Comparison of ENCODE assay signal across 1 cellular context in the genomic region with DNA sequence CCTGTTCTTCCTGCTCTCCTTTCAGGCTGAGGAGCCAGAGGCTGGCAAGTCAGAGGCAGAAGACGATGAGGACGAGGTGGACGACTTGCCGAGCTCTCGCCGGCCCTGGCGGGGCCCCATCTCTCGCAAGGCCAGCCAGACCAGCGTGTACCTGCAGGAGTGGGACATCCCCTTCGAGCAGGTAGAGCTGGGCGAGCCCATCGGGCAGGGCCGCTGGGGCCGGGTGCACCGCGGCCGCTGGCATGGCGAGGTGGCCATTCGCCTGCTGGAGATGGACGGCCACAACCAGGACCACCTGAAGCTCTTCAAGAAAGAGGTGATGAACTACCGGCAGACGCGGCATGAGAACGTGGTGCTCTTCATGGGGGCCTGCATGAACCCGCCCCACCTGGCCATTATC.
TF ChIP-seq lines count a peak whose summit lies in the region.

No MANE protein-coding gene starts in this region.

TF ChIP-seq in K562, 482 proteins besides CTCF, POLR2A, EP300 and RAD21:
- no peak for TF ChIP-seq FOXA3 (CRISPR knock-in tag; conservative IDR thresholded peaks at IDR 0.05 in 1 of 2, IDR thresholded peaks at IDR 0.05 in 1 of 2)
- TF ChIP-seq NEUROD1 (IDR thresholded peaks at IDR 0.05; ENCODE audit: borderline replicate concordance, low read depth, low read length, partially characterized antibody), result no peak
- no peak for TF ChIP-seq NBN (IDR thresholded peaks at IDR 0.05; ENCODE audit: low read depth)
- no peak for TF ChIP-seq KDM5B (IDR thresholded peaks at IDR 0.05; ENCODE audit: insufficient replicate concordance, low read depth, low read length)
- peak; percentile 41 for TF ChIP-seq RBM22 (IDR thresholded peaks at IDR 0.05; ENCODE audit: low read depth, low read length, poor library complexity, severe bottlenecking)
- TF ChIP-seq KDM2B (CRISPR knock-in tag; IDR thresholded peaks at IDR 0.05), result no peak
- no peak for TF ChIP-seq FOXO4 (CRISPR knock-in tag; IDR thresholded peaks at IDR 0.05)
- TF ChIP-seq HEY1 (CRISPR knock-in tag; IDR thresholded peaks at IDR 0.05; ENCODE audit: borderline replicate concordance), result no peak
- TF ChIP-seq CHD2 (IDR thresholded peaks at IDR 0.05; ENCODE audit: low read depth, low read length), result no peak
- TF ChIP-seq NCOA4 (IDR thresholded peaks at IDR 0.05; ENCODE audit: partially characterized antibody), result no peak
- TF ChIP-seq ZNF707 (CRISPR knock-in tag; conservative IDR thresholded peaks at IDR 0.05), result no peak
- TF ChIP-seq ZC3H4 (CRISPR knock-in tag; IDR thresholded peaks at IDR 0.05; ENCODE audit: borderline replicate concordance), result no peak
- TF ChIP-seq PKNOX1 (IDR thresholded peaks at IDR 0.05), result no peak
- TF ChIP-seq POLR2G (IDR thresholded peaks at IDR 0.05; ENCODE audit: low read depth, low read length), result peak; percentile 51
- TF ChIP-seq RAD51 (IDR thresholded peaks at IDR 0.05; ENCODE audit: borderline replicate concordance, low read depth), result no peak
- no peak for TF ChIP-seq MCM5 (IDR thresholded peaks at IDR 0.05; ENCODE audit: low read depth)
- TF ChIP-seq, protein P1, sequence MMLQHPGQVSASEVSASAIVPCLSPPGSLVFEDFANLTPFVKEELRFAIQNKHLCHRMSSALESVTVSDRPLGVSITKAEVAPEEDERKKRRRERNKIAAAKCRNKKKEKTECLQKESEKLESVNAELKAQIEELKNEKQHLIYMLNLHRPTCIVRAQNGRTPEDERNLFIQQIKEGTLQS (IDR thresholded peaks at IDR 0.05), result no peak
- TF ChIP-seq, protein P1 (CRISPR knock-in tag; conservative IDR thresholded peaks at IDR 0.05), result no peak
